22 cellular contexts compared by ENCODE assay signal in genomic region chr15:46708226-46708625, GRCh38.
"Had no signal": no experiment of that assay in that cellular context is flagged by ENCODE, and none has a peak within 500 bp of the region (broad histone marks: within the 10 kb centered on the region; RNA-seq: fewer than 3 reads in every experiment).

No MANE protein-coding gene starts in this region.

- H3K27me3 ChIP-seq: SJSA1 had no signal

- H3K36me3 ChIP-seq: SJSA1 had no signal

- ATAC-seq: activated T-cell treated with anti-CD3 and anti-CD28 coated beads, Interleukin-2, amount 50 U/mL, for 4 hours; PC-3; SK-N-SH treated with all-trans-retinoic acid at 6 μM for 48 hours had no signal

- H3K4me3 ChIP-seq: SJSA1 had no signal

- DNase-seq: activated CD4-positive, alpha-beta T cell treated with anti-CD3 and anti-CD28 coated beads for 48 hours; activated CD4-positive, alpha-beta T cell treated with anti-CD3 and anti-CD28 coated beads, Interleukin-2, amount 50 U/mL, for 48 hours; activated CD4-positive, CD25-positive, alpha-beta regulatory T cell treated with anti-CD3 and anti-CD28 coated beads, Interleukin-2, amount 50 U/mL, for 72 hours; activated gamma-delta T cell; activated naive CD4-positive, alpha-beta T cell treated with anti-CD3 and anti-CD28 coated beads, Interleukin-2, amount 10 ng/mL, durations not matched to agents 7 days and 5 days; activated naive CD8-positive, alpha-beta T cell treated with anti-CD3 and anti-CD28 coated beads for 36 hours; activated T-cell treated with anti-CD3 and anti-CD28 coated beads, Interleukin-2, amount 50 U/mL, for 4 hours; anterior cingulate cortex; caudate nucleus; IMR-90; KBM-7; NCI-H1105; NCI-H1436; NCI-H1694 treated with DMSO at 0.1 percent for 48 hours; NCI-H2029 treated with DMSO at 0.1 percent for 48 hours; NCI-H345; NCI-H510A; NCI-H526 treated with DMSO at 0.1 percent for 48 hours; SHP77 had no signal

- H3K27ac ChIP-seq: SJSA1 had no signal

- H3K4me1 ChIP-seq: SJSA1 had no signal
